In the genomic region with DNA sequence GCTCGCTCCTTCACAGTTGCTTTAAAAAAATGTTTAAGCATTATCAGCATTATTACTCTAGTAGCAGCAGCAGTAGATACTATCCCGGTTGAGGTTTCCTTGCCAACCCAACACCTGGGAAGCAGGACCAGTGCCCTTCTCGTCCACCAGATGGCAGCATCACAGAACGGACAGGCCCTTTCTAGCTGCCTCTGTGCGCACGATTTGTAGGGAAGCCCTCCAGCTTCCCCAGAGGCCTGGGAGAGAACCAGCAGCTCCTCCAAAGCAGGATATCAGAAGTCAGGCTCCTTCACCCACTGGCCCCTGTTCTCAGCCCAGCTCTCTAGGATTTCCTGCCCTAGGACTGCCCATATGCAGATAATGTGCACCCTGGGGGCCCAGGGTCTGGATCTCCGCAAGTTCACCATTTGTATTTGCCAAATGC, we compare ENCODE assay signal across 8 cellular contexts. TPM values are rescaled to one million over a fixed set of nuclear protein-coding genes. Genes with fewer than 3 reads are reported as not detected.
DNase-seq lines count a peak whose midpoint lies in the region; ATAC-seq and TF ChIP-seq lines count a peak whose summit lies in the region.

No MANE protein-coding gene starts in this region.

- H3K27me3 Mint-ChIP-seq in HFFc6 (ENCODE audit: insufficient read depth): peaks cover 1% of the 10 kb centered on the region; the same call in 1 of the 2 replicates
- peaks cover 20% of the 10 kb centered on the region for H3K27me3 Mint-ChIP-seq in activated naive CD8-positive, alpha-beta T cell treated with anti-CD3 and anti-CD28 coated beads, Interleukin-2, amount 50 U/mL, for 24 hours

- H3K36me3 ChIP-seq in GM06990 (ENCODE audit: control insufficient read depth, insufficient read depth, low read length): no peaks in the 10 kb centered on the region
- H3K36me3 ChIP-seq in SU-DHL-6 (ENCODE audit: low read length): no peaks in the 10 kb centered on the region

- intact Hi-C loops in left cardiac atrium (cut with DNase I): loop anchor here in 1 of 2 donors (5.0 kb wide), 1 partner anchor 85 kb away; no protein-coding TSS in a partner anchor

- no peak overlapping the region for H3K27ac Mint-ChIP-seq in HFFc6
- H3K27ac Mint-ChIP-seq in activated naive CD8-positive, alpha-beta T cell treated with anti-CD3 and anti-CD28 coated beads, Interleukin-2, amount 50 U/mL, for 24 hours: no peak overlapping the region

- H3K36me3 Mint-ChIP-seq in HFFc6 (ENCODE audit: low read depth): no peaks in the 10 kb centered on the region
- H3K36me3 Mint-ChIP-seq in activated naive CD8-positive, alpha-beta T cell treated with anti-CD3 and anti-CD28 coated beads, Interleukin-2, amount 50 U/mL, for 24 hours (ENCODE audit: low read depth): no peaks in the 10 kb centered on the region

- peak; percentile 75 for ATAC-seq in activated naive CD8-positive, alpha-beta T cell treated with anti-CD3 and anti-CD28 coated beads, Interleukin-2, amount 50 U/mL, for 24 hours
- ATAC-seq in left cardiac atrium (peak; percentile 88 to 90), HG02981 (IDR thresholded peaks at IDR 0.05; ENCODE audit: unreplicated experiment) (no peak)

- no peak overlapping the region for H2AFZ ChIP-seq in SU-DHL-6 (ENCODE audit: low read depth, low read length, severe bottlenecking)

- TF ChIP-seq CTCF in GM06990 (IDR thresholded peaks at IDR 0.05; ENCODE audit: insufficient read depth, low read length, poor library complexity, severe bottlenecking) (peak; percentile 91), HFFc6 (IDR thresholded peaks at IDR 0.05) (peak; percentile 95), SU-DHL-6 (IDR thresholded peaks at IDR 0.05; ENCODE audit: insufficient read depth, low read length, poor library complexity, severe bottlenecking) (peak; percentile 60)

- H3K4me3 ChIP-seq in GM06990 (replicated peaks; ENCODE audit: low read depth, low read length): no peak overlapping the region
- H3K4me3 ChIP-seq in SU-DHL-6 (ENCODE audit: insufficient read depth, low read length, poor library complexity, severe bottlenecking): no peak overlapping the region

- H3K9me2 ChIP-seq in SU-DHL-6 (replicated peaks; ENCODE audit: insufficient read depth, low read length): no peaks in the 10 kb centered on the region

- no peak for DNase-seq in GM06990 (ENCODE audit: extremely low read depth, insufficient read length)
- DNase-seq in HFFc6: peak; percentile 79
- peak; percentile 79 for DNase-seq in NCI-H128 (lab: John Stamatoyannopoulos, UW; ENCODE audit: unreplicated experiment)
- DNase-seq in activated naive CD8-positive, alpha-beta T cell treated with anti-CD3 and anti-CD28 coated beads, Interleukin-2, amount 50 U/mL, for 24 hours: peak; percentile 69
- DNase-seq in left cardiac atrium: peak; percentile 80
- DNase-seq in pulmonary artery endothelial cell (ENCODE audit: low read depth, low spot score): peak; percentile 37

- H4K20me1 ChIP-seq in SU-DHL-6 (ENCODE audit: low read depth, low read length): no peaks in the 10 kb centered on the region

- H3K27me3 ChIP-seq in GM06990 (replicated peaks; ENCODE audit: control insufficient read depth, insufficient read depth, low read length): no peaks in the 10 kb centered on the region; the same call in 1 of the 2 replicates
- H3K27me3 ChIP-seq in SU-DHL-6 (ENCODE audit: low read length): no peaks in the 10 kb centered on the region

- H3K9ac ChIP-seq in SU-DHL-6 (ENCODE audit: low read length): no peak overlapping the region

- no peak overlapping the region for H3K27ac ChIP-seq in SU-DHL-6 (ENCODE audit: low read depth, low read length)

- no peaks in the 10 kb centered on the region for H3K79me2 ChIP-seq in SU-DHL-6 (ENCODE audit: insufficient read depth, low read length)

- H3F3A ChIP-seq in SU-DHL-6 (ENCODE audit: insufficient read depth): no peaks in the 10 kb centered on the region

- H3K9me3 Mint-ChIP-seq in HFFc6: no peaks in the 10 kb centered on the region
- no peaks in the 10 kb centered on the region for H3K9me3 Mint-ChIP-seq in activated naive CD8-positive, alpha-beta T cell treated with anti-CD3 and anti-CD28 coated beads, Interleukin-2, amount 50 U/mL, for 24 hours

- H3K4me3 Mint-ChIP-seq in HFFc6: no peak overlapping the region
- H3K4me3 Mint-ChIP-seq in activated naive CD8-positive, alpha-beta T cell treated with anti-CD3 and anti-CD28 coated beads, Interleukin-2, amount 50 U/mL, for 24 hours: no peak overlapping the region

- H3K4me2 ChIP-seq in SU-DHL-6 (ENCODE audit: low read depth, low read length, poor library complexity, severe bottlenecking): no peak overlapping the region

- H3K9me3 ChIP-seq in SU-DHL-6 (ENCODE audit: insufficient read depth, low read length): 0 out of 2 replicates have a peak, but pooled peaks cover 7% of the 10 kb centered on the region

- peaks cover 22% of the 10 kb centered on the region for H3K4me1 Mint-ChIP-seq in HFFc6 (ENCODE audit: low read depth)
- H3K4me1 Mint-ChIP-seq in activated naive CD8-positive, alpha-beta T cell treated with anti-CD3 and anti-CD28 coated beads, Interleukin-2, amount 50 U/mL, for 24 hours: peaks cover 8% of the 10 kb centered on the region

RNA-seq across cellular contexts. Expression of a gene that starts 16.8 kb away (rescaled TPM):
- total RNA-seq in HFFc6 (2021; fragmentation: NEBNext Ultra II Directional; extraction: Animal tissue kit (Norgen Biotek cat#: 25700)): under 1 TPM in 2 of 6 experiments, not detected in 4; 0.05 to 0.09 TPM
- total RNA-seq in left cardiac atrium (under 1 TPM; 0.52 to 0.91 TPM), pulmonary artery endothelial cell (0.07 TPM in 1 of 2 replicates, not detected in the other)
